1 cellular context compared by ENCODE assay signal in genomic region chr9:107213080-107213479, GRCh38.
TF ChIP-seq lines count a peak whose summit lies in the region.

No MANE protein-coding gene starts in this region.

TF ChIP-seq in IMR-90, 13 proteins besides CTCF, POLR2A, EP300 and RAD21 (continued from another document):
- no peak for TF ChIP-seq BHLHE40 (IDR thresholded peaks at IDR 0.05; ENCODE audit: low read depth, low read length)
- TF ChIP-seq MAZ (IDR thresholded peaks at IDR 0.05; ENCODE audit: borderline replicate concordance, low read depth, low read length) = no peak
- no peak for TF ChIP-seq MAFK (IDR thresholded peaks at IDR 0.05; ENCODE audit: low read depth, low read length)
- no peak for TF ChIP-seq CEBPB (IDR thresholded peaks at IDR 0.05; ENCODE audit: low read depth, low read length)
- TF ChIP-seq CHD1 (IDR thresholded peaks at IDR 0.05; ENCODE audit: low read depth, low read length) = no peak
- no peak for TF ChIP-seq FOS (IDR thresholded peaks at IDR 0.05; ENCODE audit: low read depth, low read length)
